34 cellular contexts compared by ENCODE assay signal in genomic region chr2:199527071-199527470, GRCh38.
"Had no signal": no experiment of that assay in that cellular context is flagged by ENCODE, and none has a peak within 500 bp of the region (broad histone marks: within the 10 kb centered on the region; RNA-seq: fewer than 3 reads in every experiment).

No MANE protein-coding gene starts in this region.

- H3K4me1 ChIP-seq: adrenal gland, body of pancreas, breast epithelium had no signal

- H3K27ac ChIP-seq: adrenal gland, body of pancreas, brain microvascular endothelial cell, breast epithelium, VCaP had no signal

- H3K9me3 ChIP-seq: adrenal gland, body of pancreas had no signal

- H3K27me3 ChIP-seq: adrenal gland, body of pancreas, brain microvascular endothelial cell, breast epithelium had no signal

- H3K4me3 ChIP-seq: adrenal gland, body of pancreas, breast epithelium had no signal

- ATAC-seq: activated CD8-positive, alpha-beta T cell treated with anti-CD3 and anti-CD28 coated beads for 36 hours; activated naive CD4-positive, alpha-beta T cell treated with anti-CD3 and anti-CD28 coated beads, Interleukin-2, amount 50 U/mL, for 72 hours; activated T-cell treated with anti-CD3 and anti-CD28 coated beads, Interleukin-2, amount 50 U/mL, for 4 hours; activated T-cell treated with anti-CD3 and anti-CD28 coated beads, Interleukin-2, amount 50 U/mL, for 72 hours; activated T-helper 17 cell treated with anti-CD3 and anti-CD28 coated beads, Interleukin-2, amount 50 U/mL, for 72 hours; body of pancreas had no signal

- DNase-seq: activated B cell treated with CpG ODN at 0.5 μM for 24 hours; activated CD4-positive, alpha-beta memory T cell treated with anti-CD3 and anti-CD28 coated beads for 36 hours; activated CD4-positive, alpha-beta T cell treated with anti-CD3 and anti-CD28 coated beads for 4 hours; activated CD4-positive, alpha-beta T cell treated with anti-CD3 and anti-CD28 coated beads, Interleukin-2, amount 10 ng/mL, durations not matched to agents 24 days and 14 days; activated CD4-positive, alpha-beta T cell treated with anti-CD3 and anti-CD28 coated beads, Interleukin-2, amount 50 U/mL, for 1 hour; activated CD4-positive, alpha-beta T cell treated with anti-CD3 and anti-CD28 coated beads, Interleukin-2, amount 50 U/mL, for 4 hours; activated CD4-positive, CD25-positive, alpha-beta regulatory T cell treated with anti-CD3 and anti-CD28 coated beads, Interleukin-2, amount 50 U/mL, for 72 hours; activated CD8-positive, alpha-beta memory T cell treated with anti-CD3 and anti-CD28 coated beads, Interleukin-2, amount 50 U/mL, for 4 hours; activated CD8-positive, alpha-beta T cell treated with anti-CD3 and anti-CD28 coated beads for 36 hours; activated effector memory CD4-positive, alpha-beta T cell treated with anti-CD3 and anti-CD28 coated beads, Interleukin-2, amount 50 U/mL, for 16 hours; activated gamma-delta T cell treated with Interleukin-2 at 50 U/mL for 16 hours; activated naive CD4-positive, alpha-beta T cell; activated naive CD4-positive, alpha-beta T cell treated with anti-CD3 and anti-CD28 coated beads for 36 hours; activated naive CD4-positive, alpha-beta T cell treated with anti-CD3 and anti-CD28 coated beads, Interleukin-2, amount 50 U/mL, for 16 hours; activated naive CD8-positive, alpha-beta T cell treated with anti-CD3 and anti-CD28 coated beads for 36 hours; activated T-cell treated with anti-CD3 and anti-CD28 coated beads for 4 hours; activated T-cell treated with anti-CD3 and anti-CD28 coated beads, Interleukin-2, amount 50 U/mL, for 1 hour; activated T-cell treated with anti-CD3 and anti-CD28 coated beads, Interleukin-2, amount 50 U/mL, for 4 hours; activated T-cell treated with anti-CD3 and anti-CD28 coated beads, Interleukin-2, amount 50 U/mL, for 72 hours; adrenal gland; amniotic stem cell; aorta; body of pancreas; brain microvascular endothelial cell; cerebellar nuclear complex; T-helper 1 cell; T-helper 2 cell; T-helper 9 cell had no signal

- H3K36me3 ChIP-seq: adrenal gland, brain microvascular endothelial cell, breast epithelium had no signal

- FAIRE-seq: astrocyte, TTC549 had no signal
